Comparison of ENCODE assay signal across 15 cellular contexts in genomic region chr9:34710023-34710422, GRCh38. TPM values are rescaled to one million over a fixed set of nuclear protein-coding genes. Genes with fewer than 3 reads are reported as not detected.
DNase-seq lines count a peak whose midpoint lies in the region; ATAC-seq and TF ChIP-seq lines count a peak whose summit lies in the region.
"Had no signal": no experiment of that assay in that cellular context is flagged by ENCODE, and none has a peak within 500 bp of the region (broad histone marks: within the 10 kb centered on the region; RNA-seq: fewer than 3 reads in every experiment).

Gene CCL21 (minus strand): TSS chr9:34710136. CDS start chr9:34710066, 70 bp downstream.

- no peak for ATAC-seq in gastroesophageal sphincter
- ATAC-seq in activated CD4-positive, CD25-positive, alpha-beta regulatory T cell treated with anti-CD3 and anti-CD28 coated beads, Interleukin-2, amount 50 U/mL, for 24 hours = no peak
- no peak for ATAC-seq in GM19023 (IDR thresholded peaks at IDR 0.05; ENCODE audit: unreplicated experiment)
- ATAC-seq: natural killer cell had no signal

- no peak for TF ChIP-seq POLR2A in gastroesophageal sphincter (IDR thresholded peaks at IDR 0.05)

- TF ChIP-seq CTCF in gastroesophageal sphincter (IDR thresholded peaks at IDR 0.05) = no peak

- no peak within 1 kb of the TSS for H3K4me3 ChIP-seq in gastroesophageal sphincter
- H3K4me3 ChIP-seq in urinary bladder (ENCODE audit: low read depth, low read length) = no peak within 1 kb of the TSS
- H3K4me3 ChIP-seq: skin epidermis had no signal

- no peak within 1 kb of the TSS for H3K27ac ChIP-seq in gastroesophageal sphincter
- H3K27ac ChIP-seq in urinary bladder (ENCODE audit: low read depth) = no peak within 1 kb of the TSS

- no peak for TF ChIP-seq EP300 in gastroesophageal sphincter (IDR thresholded peaks at IDR 0.05)

- H3K36me3 ChIP-seq in gastroesophageal sphincter = no peaks in the 10 kb centered on the region
- no peaks in the 10 kb centered on the region for H3K36me3 ChIP-seq in urinary bladder (ENCODE audit: insufficient read depth)

- DNase-seq in SIG-M5 treated with dmso at 0.1 percent for 504 hours (lab: John Stamatoyannopoulos, UW; ENCODE audit: unreplicated experiment) = peak; percentile 7
- no peak for DNase-seq in SIG-M5 (lab: John Stamatoyannopoulos, UW)
- peak; percentile 73 for DNase-seq in myocyte (ENCODE audit: low read depth)
- no peak for DNase-seq in HUDEP-2 (lab: John Stamatoyannopoulos, UW; ENCODE audit: unreplicated experiment in 76 of 76)
- DNase-seq: activated naive CD4-positive, alpha-beta T cell; natural killer cell; NCI-H510A treated with DMSO at 0.1 percent for 48 hours had no signal

- no peaks in the 10 kb centered on the region for H3K9me3 ChIP-seq in gastroesophageal sphincter

- H3K27me3 ChIP-seq in gastroesophageal sphincter = no peaks in the 10 kb centered on the region

- 31 to 33% methylated on average over 1 to 2 of the region's 2 CpGs for WGBS in gastroesophageal sphincter (ENCODE audit: low coverage in 1 of 2), 2 donors
- WGBS in urinary bladder = 60% methylated on average over 2 of the region's 2 CpGs

- peaks cover 0 to 9% (median 0%) of the 10 kb centered on the region in 3 donors for H3K4me1 ChIP-seq in gastroesophageal sphincter
- H3K4me1 ChIP-seq in urinary bladder (ENCODE audit: insufficient read depth) = no peaks in the 10 kb centered on the region

RNA-seq across cellular contexts. Expression of gene CCL21, which starts in this region (rescaled TPM):
- total RNA-seq in gastroesophageal sphincter (100 to 1,000 TPM in 2 of 4 donors, 10 to 100 TPM in 1, 1 to 10 TPM in 1; 6.5 to 207 (median 110) TPM), myocyte (not detected in 2 replicates), urinary bladder (35.7 TPM)
- polyA plus RNA-seq in myocyte (2012) = not detected
- 60.4 TPM for polyA plus RNA-seq in urinary bladder
- total RNA-seq: activated CD8-positive, alpha-beta memory T cell treated with anti-CD3 and anti-CD28 coated beads for 36 hours; cerebellum; natural killer cell; temporal lobe had no signal

Comparison
In these comparisons a context has a peak if more than half of its experiments do, and no peak if none do; other contexts are left out.
1. Peak in DNase-seq in myocyte; RNA of the gene not detected or under 1 TPM.